Comparison of ENCODE assay signal across 1 cellular context in genomic region chr4:7068279-7068842, GRCh38.
TF ChIP-seq lines count a peak whose summit lies in the region.

No MANE protein-coding gene starts in this region.

TF ChIP-seq in HEK293, 187 proteins besides CTCF, POLR2A, EP300 and RAD21 (continued from another document):
- TF ChIP-seq REST (tag by site-specific recombination; IDR thresholded peaks at IDR 0.05) (no peak), ZBTB7A (tag by site-specific recombination; IDR thresholded peaks at IDR 0.05; ENCODE audit: low read depth) (no peak), KLF8 (tag by site-specific recombination; IDR thresholded peaks at IDR 0.05) (peak; percentile 74), PATZ1 (tag by site-specific recombination; IDR thresholded peaks at IDR 0.05) (peak; percentile 46)
